ENCODE assay signal across 9 cellular contexts in genomic region chr5:150058480-150059126, GRCh38. TPM values are rescaled to one million over a fixed set of nuclear protein-coding genes. Genes with fewer than 3 reads are reported as not detected.
DNase-seq lines count a peak whose midpoint lies in the region; ATAC-seq and TF ChIP-seq lines count a peak whose summit lies in the region.
"Had no signal": no experiment of that assay in that cellular context is flagged by ENCODE, and none has a peak within 500 bp of the region (broad histone marks: within the 10 kb centered on the region; RNA-seq: fewer than 3 reads in every experiment).

No MANE protein-coding gene starts in this region.

- H3K36me3 Mint-ChIP-seq in Caco-2 (ENCODE audit: insufficient read depth, unreplicated experiment), result peaks cover 28% of the 10 kb centered on the region
- no peaks in the 10 kb centered on the region for H3K36me3 Mint-ChIP-seq in nephron progenitor cell (ENCODE audit: low read depth)

- H3K27me3 ChIP-seq in Caco-2 (replicated peaks; ENCODE audit: control insufficient read depth, insufficient read depth, low read length), result no peaks in the 10 kb centered on the region

- H3K4me1 ChIP-seq in Caco-2, result peaks cover 6% of the 10 kb centered on the region; the same call in 1 of the 2 replicates

- no peaks in the 10 kb centered on the region for H3K9me3 Mint-ChIP-seq in Caco-2 (ENCODE audit: unreplicated experiment)
- H3K9me3 Mint-ChIP-seq in nephron progenitor cell, result no peaks in the 10 kb centered on the region

- ATAC-seq in HG02763 (IDR thresholded peaks at IDR 0.05; ENCODE audit: unreplicated experiment) (no peak), GM19023 (IDR thresholded peaks at IDR 0.05; ENCODE audit: unreplicated experiment) (no peak)

- CTCF ChIA-PET in Caco-2 (lab: Charles Lee), result no interaction called here

- BruUV-seq in Caco-2 (replicated peaks; lab: Mats Ljungman, UMichigan), result TSS peak; percentile 8

- TF ChIP-seq CTCF in Caco-2 (IDR thresholded peaks at IDR 0.05; ENCODE audit: insufficient read depth in 1 of 2, low read depth in 1 of 2, low read length in 1 of 2, severe bottlenecking in 1 of 2, unreplicated experiment in 1 of 2) (no peak), nephron progenitor cell (IDR thresholded peaks at IDR 0.05) (no peak)

- H3K4me3 ChIP-seq in Caco-2 (ENCODE audit: low read depth, low read length), result no peak overlapping the region

- no peak overlapping the region for H3K27ac Mint-ChIP-seq in Caco-2 (ENCODE audit: unreplicated experiment)
- no peak overlapping the region for H3K27ac Mint-ChIP-seq in nephron progenitor cell

- POLR2A ChIA-PET in Caco-2 (lab: Charles Lee), result no interaction called here

- H3K9me3 ChIP-seq in Caco-2, result no peaks in the 10 kb centered on the region

- H3K4me1 Mint-ChIP-seq in Caco-2 (ENCODE audit: low read depth, unreplicated experiment) (peaks cover 6% of the 10 kb centered on the region), nephron progenitor cell (peaks cover 21% of the 10 kb centered on the region)

- DNase-seq in Caco-2, result no peak
- peak; percentile 9 for DNase-seq in NCI-H69 (lab: John Stamatoyannopoulos, UW)
- peak; percentile 30 for DNase-seq in cerebellum (ENCODE audit: low spot score)
- peak; percentile 91 for DNase-seq in myocyte (ENCODE audit: low read depth)
- DNase-seq in nephron progenitor cell, result no peak
- DNase-seq in UCSD-AML1 (lab: John Stamatoyannopoulos, UW; ENCODE audit: unreplicated experiment), result no peak
- DNase-seq: activated CD8-positive, alpha-beta memory T cell treated with anti-CD3 and anti-CD28 coated beads, Interleukin-2, amount 50 U/mL, for 48 hours had no signal

- intact Hi-C loops in Caco-2 (cut with micrococcal nuclease; ENCODE audit: unreplicated experiment), result loop anchor here (5.0 kb wide), 1 partner anchor 54 kb away; no protein-coding TSS in a partner anchor

- H3K27me3 Mint-ChIP-seq in Caco-2 (ENCODE audit: insufficient read depth, unreplicated experiment), result no peaks in the 10 kb centered on the region
- peaks cover 15% of the 10 kb centered on the region for H3K27me3 Mint-ChIP-seq in nephron progenitor cell (ENCODE audit: low read depth, poor library complexity)

- no peak overlapping the region for H3K4me3 Mint-ChIP-seq in Caco-2 (ENCODE audit: unreplicated experiment)
- H3K4me3 Mint-ChIP-seq in nephron progenitor cell, result no peak overlapping the region

- H3K36me3 ChIP-seq in Caco-2 (ENCODE audit: control insufficient read depth, insufficient read depth, low read length), result no peaks in the 10 kb centered on the region; the same call in 1 of the 2 replicates

RNA-seq across cellular contexts. Expression of gene CSF1R, which starts 27.8 kb away (rescaled TPM):
- total RNA-seq in Caco-2 (2022) (5.8 and 8.2 TPM in 2 replicates), cerebellum (8.7 TPM), myocyte (not detected in 2 replicates)
- 0.78 TPM for polyA plus RNA-seq in myocyte (2012)

RNA-seq across cellular contexts. Expression of gene HMGXB3, which starts 58.1 kb away (rescaled TPM):
- 43.8 and 49.5 TPM in 2 replicates for total RNA-seq in Caco-2 (2022)
- total RNA-seq in cerebellum, result 32.7 TPM
- 43.3 and 48.1 TPM in 2 replicates for total RNA-seq in myocyte
- 41.9 TPM for polyA plus RNA-seq in myocyte (2012)

RNA-seq across cellular contexts. Expression of gene TIGD6, which starts 58.1 kb away (rescaled TPM):
- 3.0 and 4.3 TPM in 2 replicates for total RNA-seq in Caco-2 (2022)
- total RNA-seq in cerebellum, result 4.8 TPM
- total RNA-seq in myocyte, result 5.0 and 6.7 TPM in 2 replicates
- polyA plus RNA-seq in myocyte (2012), result 8.5 TPM

Comparison
In these comparisons a context has a peak if more than half of its experiments do, and no peak if none do; other contexts are left out.
1. DNase-seq: peak in NCI-H69 (single experiment), cerebellum (single experiment) and myocyte (single experiment); none in Caco-2 (0 of 2), nephron progenitor cell (single experiment) and UCSD-AML1 (single experiment).